In the genomic region with DNA sequence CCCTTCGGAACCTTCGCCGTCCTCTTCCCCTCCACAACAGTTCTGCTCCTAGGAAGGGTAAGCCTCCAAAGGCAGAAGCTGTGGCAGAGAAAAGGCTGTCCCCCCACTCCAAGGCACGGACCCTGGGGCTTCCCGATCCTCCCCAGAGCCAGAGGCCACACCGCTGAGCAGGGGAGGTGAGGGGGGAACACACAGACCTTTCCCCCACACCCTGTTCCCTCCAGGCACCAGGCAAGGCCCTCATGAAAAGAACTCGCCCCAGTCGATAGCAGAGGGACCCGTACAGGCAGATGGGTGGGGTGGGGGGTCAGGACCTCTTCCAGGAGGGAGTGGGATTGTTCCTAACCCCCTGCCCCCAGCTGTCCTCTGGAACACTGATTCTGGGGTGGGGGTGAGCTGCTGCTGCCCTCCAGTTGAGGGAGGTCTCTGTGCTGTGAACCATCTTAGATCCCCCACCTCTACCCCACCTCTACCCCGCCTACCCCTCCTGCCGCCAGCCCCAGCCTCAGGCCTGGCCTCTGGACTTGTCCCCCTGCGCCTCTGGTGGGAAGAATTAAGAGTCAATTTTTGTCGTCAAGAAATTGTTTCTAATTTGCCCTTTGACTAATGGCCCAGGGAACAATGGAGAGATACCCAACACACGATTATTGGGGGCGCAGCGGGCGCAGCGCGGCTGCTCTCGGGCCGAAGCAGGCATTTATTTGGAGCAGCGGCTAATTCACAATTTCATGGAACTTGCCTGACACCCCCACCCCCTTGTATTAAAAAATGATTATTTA, we compare ENCODE assay signal across 1 cellular context.
A peak's percentile ranks its signal among the peaks of the same experiment; 100 is the strongest.
TF ChIP-seq lines count a peak whose summit lies in the region.

No MANE protein-coding gene starts in this region.

TF ChIP-seq in H1, 55 proteins besides CTCF, POLR2A, EP300 and RAD21:
- TF ChIP-seq KDM5A (IDR thresholded peaks at IDR 0.05; ENCODE audit: low read length) = no peak
- TF ChIP-seq MAFK (IDR thresholded peaks at IDR 0.05; ENCODE audit: low read depth, low read length) = no peak
- no peak for TF ChIP-seq BACH1 (IDR thresholded peaks at IDR 0.05; ENCODE audit: low read length)
- no peak for TF ChIP-seq RFX5 (IDR thresholded peaks at IDR 0.05; ENCODE audit: borderline replicate concordance, low read depth, low read length)
- TF ChIP-seq EZH2 (IDR thresholded peaks at IDR 0.05; ENCODE audit: low read depth, low read length, severe bottlenecking) = peak; percentile 17
- no peak for TF ChIP-seq ASH2L (IDR thresholded peaks at IDR 0.05; ENCODE audit: low read length)
- TF ChIP-seq SP2 (IDR thresholded peaks at IDR 0.05; ENCODE audit: low read length) = no peak
- no peak for TF ChIP-seq RBBP5 (IDR thresholded peaks at IDR 0.05; ENCODE audit: borderline replicate concordance, low read depth, low read length)
- TF ChIP-seq YY1 (IDR thresholded peaks at IDR 0.05; ENCODE audit: low read depth, low read length) = no peak
- no peak for TF ChIP-seq CBX8 (IDR thresholded peaks at IDR 0.05; ENCODE audit: borderline replicate concordance, low read depth, low read length)
- TF ChIP-seq RNF2 (IDR thresholded peaks at IDR 0.05; ENCODE audit: borderline replicate concordance, low read depth, low read length, missing control alignments, poor library complexity, severe bottlenecking) = peak; percentile 78
- no peak for TF ChIP-seq JUN (IDR thresholded peaks at IDR 0.05; ENCODE audit: low read depth, low read length)
- no peak for TF ChIP-seq RXRA (IDR thresholded peaks at IDR 0.05; ENCODE audit: insufficient read depth, low read depth, low read length)
- TF ChIP-seq SRF (IDR thresholded peaks at IDR 0.05; ENCODE audit: low read depth, low read length) = no peak
- no peak for TF ChIP-seq GABPA (IDR thresholded peaks at IDR 0.05; ENCODE audit: borderline replicate concordance, insufficient read depth, low read length)
- TF ChIP-seq, protein P1, sequence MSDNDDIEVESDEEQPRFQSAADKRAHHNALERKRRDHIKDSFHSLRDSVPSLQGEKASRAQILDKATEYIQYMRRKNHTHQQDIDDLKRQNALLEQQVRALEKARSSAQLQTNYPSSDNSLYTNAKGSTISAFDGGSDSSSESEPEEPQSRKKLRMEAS (IDR thresholded peaks at IDR 0.05) = no peak
- TF ChIP-seq, protein P2, sequence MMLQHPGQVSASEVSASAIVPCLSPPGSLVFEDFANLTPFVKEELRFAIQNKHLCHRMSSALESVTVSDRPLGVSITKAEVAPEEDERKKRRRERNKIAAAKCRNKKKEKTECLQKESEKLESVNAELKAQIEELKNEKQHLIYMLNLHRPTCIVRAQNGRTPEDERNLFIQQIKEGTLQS (IDR thresholded peaks at IDR 0.05; ENCODE audit: insufficient read depth, low read depth, low read length) = no peak
- no peak for TF ChIP-seq SP4 (IDR thresholded peaks at IDR 0.05; ENCODE audit: low read length)
- TF ChIP-seq SUZ12 (IDR thresholded peaks at IDR 0.05; ENCODE audit: low read length) = peak; percentile 21; the same call in 1 of the 2 replicates
- TF ChIP-seq TAF1 (IDR thresholded peaks at IDR 0.05; ENCODE audit: low read depth, low read length) = no peak
- TF ChIP-seq NANOG (IDR thresholded peaks at IDR 0.05; ENCODE audit: insufficient read depth, low read depth, low read length, poor library complexity, severe bottlenecking) = no peak
- TF ChIP-seq POU5F1 (IDR thresholded peaks at IDR 0.05; ENCODE audit: low read depth, low read length) = no peak
- TF ChIP-seq BCL11A (IDR thresholded peaks at IDR 0.05; ENCODE audit: low read depth in 2 of 2, low read length in 2 of 2) = no peak
- TF ChIP-seq BRCA1 (IDR thresholded peaks at IDR 0.05; ENCODE audit: low read depth, low read length) = no peak
